Comparison of ENCODE assay signal across 1 cellular context in genomic region chr1:212910213-212910612, GRCh38. TPM values are rescaled to one million over a fixed set of nuclear protein-coding genes. Genes with fewer than 3 reads are reported as not detected.
"Had no signal": no experiment of that assay in that cellular context is flagged by ENCODE, and none has a peak within 500 bp of the region (broad histone marks: within the 10 kb centered on the region; RNA-seq: fewer than 3 reads in every experiment).

No MANE protein-coding gene starts in this region.

RNA-seq across cellular contexts. Expression of gene VASH2, which starts 40.1 kb away (rescaled TPM):
- polyA plus RNA-seq: naive thymus-derived CD4-positive, alpha-beta T cell had no signal
